8 cellular contexts compared by ENCODE assay signal in genomic region chr1:203267912-203268311, GRCh38. TPM values are rescaled to one million over a fixed set of nuclear protein-coding genes. Genes with fewer than 3 reads are reported as not detected.
DNase-seq lines count a peak whose midpoint lies in the region; ATAC-seq, FAIRE-seq and TF ChIP-seq lines count a peak whose summit lies in the region.

No MANE protein-coding gene starts in this region.

- peaks cover 19% of the 10 kb centered on the region for H3K4me1 Mint-ChIP-seq in activated CD4-positive, alpha-beta T cell treated with anti-CD3 and anti-CD28 coated beads, Interleukin-2, amount 10 ng/mL, durations not matched to agents 24 days and 14 days

- no peaks in the 10 kb centered on the region for H3K36me3 Mint-ChIP-seq in activated CD4-positive, alpha-beta T cell treated with anti-CD3 and anti-CD28 coated beads, Interleukin-2, amount 10 ng/mL, durations not matched to agents 24 days and 14 days (ENCODE audit: low read depth)

- TF ChIP-seq CTCF in kidney (IDR thresholded peaks at IDR 0.05; ENCODE audit: borderline replicate concordance, extremely low read depth, insufficient read depth) (no peak), suprapubic skin (IDR thresholded peaks at IDR 0.05) (no peak)

- WGBS in suprapubic skin: 61% methylated on average over 15 of the region's 15 CpGs

- no peak for TF ChIP-seq POLR2A in suprapubic skin (IDR thresholded peaks at IDR 0.05)

- H3K9ac ChIP-seq in kidney (ENCODE audit: low read length in 2 of 2): peak overlapping the region; percentile 49 to 92

- H3K4me3 Mint-ChIP-seq in activated CD4-positive, alpha-beta T cell treated with anti-CD3 and anti-CD28 coated beads, Interleukin-2, amount 10 ng/mL, durations not matched to agents 24 days and 14 days: peak overlapping the region; percentile 87

- intact Hi-C loops in activated CD4-positive, alpha-beta T cell treated with anti-CD3 and anti-CD28 coated beads, Interleukin-2, amount 10 ng/mL, durations not matched to agents 24 days and 14 days (cut with micrococcal nuclease): loop anchor here (1.0 to 2.0 kb wide), 3 partner anchors 70 to 229 kb away; no protein-coding TSS in a partner anchor
- intact Hi-C loops in kidney (cut with DNase I): no loop called here

- FAIRE-seq in kidney (lab: Jason Lieb, UNC): no peak

- H3K27ac ChIP-seq in angular gyrus (ENCODE audit: low read depth, low read length) (peak overlapping the region; percentile 37), kidney (ENCODE audit: low read depth in 2 of 2, low read length in 2 of 2) (peak overlapping the region; percentile 80 to 85), suprapubic skin (peak overlapping the region; percentile 76)

- no peaks in the 10 kb centered on the region for H3K9me3 Mint-ChIP-seq in activated CD4-positive, alpha-beta T cell treated with anti-CD3 and anti-CD28 coated beads, Interleukin-2, amount 10 ng/mL, durations not matched to agents 24 days and 14 days

- H3K4me1 ChIP-seq in kidney (ENCODE audit: control insufficient read depth in 1 of 2, insufficient read depth in 1 of 2, low read depth in 1 of 2, low read length in 2 of 2) (peaks cover 0 to 3% of the 10 kb centered on the region in 2 donors), suprapubic skin (peaks cover 32% of the 10 kb centered on the region)

- peak overlapping the region; percentile 76 to 92 for H3K4me3 ChIP-seq in kidney (ENCODE audit: low read length in 2 of 2)
- H3K4me3 ChIP-seq in suprapubic skin: peak overlapping the region; percentile 51

- no peak for TF ChIP-seq EP300 in suprapubic skin (IDR thresholded peaks at IDR 0.05)

- no peak for DNase-seq in activated CD4-positive, alpha-beta T cell treated with anti-CD3 and anti-CD28 coated beads, Interleukin-2, amount 10 ng/mL, durations not matched to agents 24 days and 14 days
- DNase-seq in activated CD4-positive, alpha-beta T cell treated with anti-CD3 and anti-CD28 coated beads for 1 hour: no peak
- no peak for DNase-seq in kidney
- DNase-seq in suprapubic skin (ENCODE audit: low spot score in 2 of 2): no peak
- no peak for DNase-seq in NCI-H345 (lab: John Stamatoyannopoulos, UW)

- ATAC-seq in HG03469 (IDR thresholded peaks at IDR 0.05; ENCODE audit: unreplicated experiment) (no peak), GM21515 (IDR thresholded peaks at IDR 0.05; ENCODE audit: unreplicated experiment) (no peak)

- peak overlapping the region; percentile 76 for H3K27ac Mint-ChIP-seq in activated CD4-positive, alpha-beta T cell treated with anti-CD3 and anti-CD28 coated beads, Interleukin-2, amount 10 ng/mL, durations not matched to agents 24 days and 14 days

- no peaks in the 10 kb centered on the region for H3K36me3 ChIP-seq in kidney (ENCODE audit: control insufficient read depth in 1 of 2, insufficient read depth in 2 of 2, low read length in 2 of 2)
- H3K36me3 ChIP-seq in suprapubic skin: no peaks in the 10 kb centered on the region

- H3K27me3 ChIP-seq in suprapubic skin: no peaks in the 10 kb centered on the region

- peaks cover 2% of the 10 kb centered on the region for H3K27me3 Mint-ChIP-seq in activated CD4-positive, alpha-beta T cell treated with anti-CD3 and anti-CD28 coated beads, Interleukin-2, amount 10 ng/mL, durations not matched to agents 24 days and 14 days

- no peaks in the 10 kb centered on the region for H3K9me3 ChIP-seq in kidney (ENCODE audit: control insufficient read depth in 1 of 2, low read length in 2 of 2)
- no peaks in the 10 kb centered on the region for H3K9me3 ChIP-seq in suprapubic skin

RNA-seq across cellular contexts. Expression of gene BTG2, which starts 37.4 kb away (rescaled TPM):
- total RNA-seq in activated CD4-positive, alpha-beta T cell treated with anti-CD3 and anti-CD28 coated beads, Interleukin-2, amount 10 ng/mL, durations not matched to agents 24 days and 14 days: 106 and 108 TPM in 2 replicates
- total RNA-seq in kidney (59.9 TPM), suprapubic skin (100 to 1,000 TPM; 160 to 319 (median 193) TPM)
- polyA plus RNA-seq in kidney (ENCODE audit: insufficient read depth, low read depth, low replicate concordance): 156 TPM

RNA-seq across cellular contexts. Expression of gene CHIT1, which starts 38.4 kb away (rescaled TPM):
- 0.21 and 0.70 TPM in 2 replicates for total RNA-seq in activated CD4-positive, alpha-beta T cell treated with anti-CD3 and anti-CD28 coated beads, Interleukin-2, amount 10 ng/mL, durations not matched to agents 24 days and 14 days
- total RNA-seq in kidney (1.1 TPM), suprapubic skin (under 1 TPM in 3 of 4 donors, not detected in 1; 0.23 to 0.68 (median 0.32) TPM)
- polyA plus RNA-seq in kidney (ENCODE audit: insufficient read depth, low read depth, low replicate concordance): not detected
